In the genomic region with DNA sequence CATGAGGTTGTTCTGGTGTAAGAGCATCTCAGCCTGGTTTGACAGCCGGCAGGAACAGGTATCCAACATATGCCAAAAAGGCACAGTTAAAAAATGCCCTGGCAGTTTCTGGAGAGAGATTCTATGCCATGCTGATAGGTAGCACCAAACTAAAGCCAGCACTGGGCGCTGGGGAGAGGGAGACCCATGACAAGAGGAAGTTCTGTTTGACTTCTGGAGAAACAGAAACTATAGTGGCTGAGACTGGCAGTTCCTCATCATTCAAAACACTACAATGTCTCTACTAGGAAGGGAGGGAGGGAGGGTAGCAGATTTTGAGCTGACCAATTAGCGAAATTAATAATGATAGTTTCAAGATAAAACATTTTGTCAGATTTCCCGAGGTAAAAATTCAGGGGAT, we compare ENCODE assay signal across 10 cellular contexts.
DNase-seq lines count a peak whose midpoint lies in the region; ATAC-seq lines count a peak whose summit lies in the region.
"Had no signal": no experiment of that assay in that cellular context is flagged by ENCODE, and none has a peak within 500 bp of the region (broad histone marks: within the 10 kb centered on the region; RNA-seq: fewer than 3 reads in every experiment).

No MANE protein-coding gene starts in this region.

- H3K27ac Mint-ChIP-seq in activated CD4-positive, alpha-beta T cell treated with anti-CD3 and anti-CD28 coated beads, Interleukin-2, amount 10 ng/mL, durations not matched to agents 24 days and 14 days, result no peak overlapping the region
- no peak overlapping the region for H3K27ac Mint-ChIP-seq in T-helper 2 cell treated with Interferon-gamma antibody and Interleukin-4, amounts not matched to agents 5 μg/mL and 100 μg/mL, for 36 hours
- H3K27ac Mint-ChIP-seq: T-helper 1 cell treated with Interleukin-12 subunit alpha and Interleukin-12 subunit beta and Interleukin-4 antibody, amounts not matched to agents 30 μg/mL and 1 μg/mL, for 36 hours had no signal

- ATAC-seq in HG02588 (IDR thresholded peaks at IDR 0.05; ENCODE audit: unreplicated experiment) (peak; percentile 100), HG03558 (IDR thresholded peaks at IDR 0.05; ENCODE audit: extremely low read depth, unreplicated experiment) (peak; percentile 97)

- H3K36me3 Mint-ChIP-seq in activated CD4-positive, alpha-beta T cell treated with anti-CD3 and anti-CD28 coated beads, Interleukin-2, amount 10 ng/mL, durations not matched to agents 24 days and 14 days (ENCODE audit: low read depth), result no peaks in the 10 kb centered on the region
- H3K36me3 Mint-ChIP-seq in T-helper 2 cell treated with Interferon-gamma antibody and Interleukin-4, amounts not matched to agents 5 μg/mL and 100 μg/mL, for 36 hours (ENCODE audit: low read depth), result no peaks in the 10 kb centered on the region

- peaks cover 19% of the 10 kb centered on the region for H3K9me3 Mint-ChIP-seq in activated CD4-positive, alpha-beta T cell treated with anti-CD3 and anti-CD28 coated beads, Interleukin-2, amount 10 ng/mL, durations not matched to agents 24 days and 14 days
- H3K9me3 Mint-ChIP-seq in T-helper 2 cell treated with Interferon-gamma antibody and Interleukin-4, amounts not matched to agents 5 μg/mL and 100 μg/mL, for 36 hours, result peaks cover 12% of the 10 kb centered on the region

- no peak overlapping the region for H3K4me3 Mint-ChIP-seq in activated CD4-positive, alpha-beta T cell treated with anti-CD3 and anti-CD28 coated beads, Interleukin-2, amount 10 ng/mL, durations not matched to agents 24 days and 14 days
- no peak overlapping the region for H3K4me3 Mint-ChIP-seq in T-helper 2 cell treated with Interferon-gamma antibody and Interleukin-4, amounts not matched to agents 5 μg/mL and 100 μg/mL, for 36 hours
- H3K4me3 Mint-ChIP-seq: T-helper 1 cell treated with Interleukin-12 subunit alpha and Interleukin-12 subunit beta and Interleukin-4 antibody, amounts not matched to agents 30 μg/mL and 1 μg/mL, for 36 hours had no signal

- peaks cover 13% of the 10 kb centered on the region for H3K4me1 Mint-ChIP-seq in activated CD4-positive, alpha-beta T cell treated with anti-CD3 and anti-CD28 coated beads, Interleukin-2, amount 10 ng/mL, durations not matched to agents 24 days and 14 days
- peaks cover 2% of the 10 kb centered on the region for H3K4me1 Mint-ChIP-seq in T-helper 2 cell treated with Interferon-gamma antibody and Interleukin-4, amounts not matched to agents 5 μg/mL and 100 μg/mL, for 36 hours (ENCODE audit: low read depth)

- peak; percentile 56 for DNase-seq in activated CD4-positive, alpha-beta T cell treated with anti-CD3 and anti-CD28 coated beads, Interleukin-2, amount 10 ng/mL, durations not matched to agents 24 days and 14 days
- no peak for DNase-seq in activated CD4-positive, alpha-beta T cell treated with anti-CD3 and anti-CD28 coated beads for 48 hours
- DNase-seq in pons (ENCODE audit: low spot score), result peak; percentile 51
- DNase-seq in T-helper 2 cell treated with Interferon-gamma antibody and Interleukin-4, amounts not matched to agents 5 μg/mL and 100 μg/mL, for 36 hours (ENCODE audit: low spot score), result no peak
- no peak for DNase-seq in stimulated activated naive CD4-positive, alpha-beta T cell (lab: John Stamatoyannopoulos, UW)
- DNase-seq in NCI-H146 treated with DMSO at 0.1 percent for 48 hours (lab: John Stamatoyannopoulos, UW; ENCODE audit: unreplicated experiment), result no peak
- DNase-seq: erythroblast had no signal

- intact Hi-C loops in activated CD4-positive, alpha-beta T cell treated with anti-CD3 and anti-CD28 coated beads, Interleukin-2, amount 10 ng/mL, durations not matched to agents 24 days and 14 days (cut with micrococcal nuclease), result no loop called here

- H3K27me3 Mint-ChIP-seq in activated CD4-positive, alpha-beta T cell treated with anti-CD3 and anti-CD28 coated beads, Interleukin-2, amount 10 ng/mL, durations not matched to agents 24 days and 14 days, result no peaks in the 10 kb centered on the region
- H3K27me3 Mint-ChIP-seq in T-helper 2 cell treated with Interferon-gamma antibody and Interleukin-4, amounts not matched to agents 5 μg/mL and 100 μg/mL, for 36 hours (ENCODE audit: low read depth), result no peaks in the 10 kb centered on the region

Comparison
In these comparisons a context has a peak if more than half of its experiments do, and no peak if none do; other contexts are left out.
1. DNase-seq: peak in activated CD4-positive, alpha-beta T cell treated with anti-CD3 and anti-CD28 coated beads, Interleukin-2, amount 10 ng/mL, durations not matched to agents 24 days and 14 days (single experiment) and pons (single experiment); none in activated CD4-positive, alpha-beta T cell treated with anti-CD3 and anti-CD28 coated beads for 48 hours (single experiment), T-helper 2 cell treated with Interferon-gamma antibody and Interleukin-4, amounts not matched to agents 5 μg/mL and 100 μg/mL, for 36 hours (single experiment), stimulated activated naive CD4-positive, alpha-beta T cell (0 of 6) and NCI-H146 treated with DMSO at 0.1 percent for 48 hours (single experiment).